2 cellular contexts compared by ENCODE assay signal in genomic region chr22:41501209-41501608, GRCh38.
TF ChIP-seq lines count a peak whose summit lies in the region.

No MANE protein-coding gene starts in this region.

TF ChIP-seq in HCT116, 20 proteins besides CTCF, POLR2A, EP300 and RAD21:
- no peak for TF ChIP-seq CBX3 (IDR thresholded peaks at IDR 0.05; ENCODE audit: low read depth)
- no peak for TF ChIP-seq ATF3 (IDR thresholded peaks at IDR 0.05)
- TF ChIP-seq SP1 (IDR thresholded peaks at IDR 0.05; ENCODE audit: low read depth): no peak
- TF ChIP-seq MAX (IDR thresholded peaks at IDR 0.05): no peak
- TF ChIP-seq TCF7L2 (IDR thresholded peaks at IDR 0.05; ENCODE audit: borderline replicate concordance, extremely low read depth, insufficient read depth, insufficient read length): no peak
- TF ChIP-seq EGR1 (IDR thresholded peaks at IDR 0.05; ENCODE audit: low read depth): no peak
- TF ChIP-seq POLR2AphosphoS5 (IDR thresholded peaks at IDR 0.05; ENCODE audit: low read depth, low read length): no peak
- no peak for TF ChIP-seq SRF (IDR thresholded peaks at IDR 0.05; ENCODE audit: low read depth)
- no peak for TF ChIP-seq YY1 (IDR thresholded peaks at IDR 0.05; ENCODE audit: extremely low read depth, insufficient replicate concordance, low read depth, low read length)
- TF ChIP-seq JUND (IDR thresholded peaks at IDR 0.05): no peak
- TF ChIP-seq ZFX (IDR thresholded peaks at IDR 0.05): no peak
- TF ChIP-seq ELF1 (IDR thresholded peaks at IDR 0.05; ENCODE audit: borderline replicate concordance, low read depth): no peak
- TF ChIP-seq, protein P1, sequence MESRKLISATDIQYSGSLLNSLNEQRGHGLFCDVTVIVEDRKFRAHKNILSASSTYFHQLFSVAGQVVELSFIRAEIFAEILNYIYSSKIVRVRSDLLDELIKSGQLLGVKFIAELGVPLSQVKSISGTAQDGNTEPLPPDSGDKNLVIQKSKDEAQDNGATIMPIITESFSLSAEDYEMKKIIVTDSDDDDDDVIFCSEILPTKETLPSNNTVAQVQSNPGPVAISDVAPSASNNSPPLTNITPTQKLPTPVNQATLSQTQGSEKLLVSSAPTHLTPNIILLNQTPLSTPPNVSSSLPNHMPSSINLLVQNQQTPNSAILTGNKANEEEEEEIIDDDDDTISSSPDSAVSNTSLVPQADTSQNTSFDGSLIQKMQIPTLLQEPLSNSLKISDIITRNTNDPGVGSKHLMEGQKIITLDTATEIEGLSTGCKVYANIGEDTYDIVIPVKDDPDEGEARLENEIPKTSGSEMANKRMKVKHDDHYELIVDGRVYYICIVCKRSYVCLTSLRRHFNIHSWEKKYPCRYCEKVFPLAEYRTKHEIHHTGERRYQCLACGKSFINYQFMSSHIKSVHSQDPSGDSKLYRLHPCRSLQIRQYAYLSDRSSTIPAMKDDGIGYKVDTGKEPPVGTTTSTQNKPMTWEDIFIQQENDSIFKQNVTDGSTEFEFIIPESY (IDR thresholded peaks at IDR 0.05; ENCODE audit: extremely low read depth, insufficient replicate concordance, low read length): no peak
- TF ChIP-seq, protein P2, sequence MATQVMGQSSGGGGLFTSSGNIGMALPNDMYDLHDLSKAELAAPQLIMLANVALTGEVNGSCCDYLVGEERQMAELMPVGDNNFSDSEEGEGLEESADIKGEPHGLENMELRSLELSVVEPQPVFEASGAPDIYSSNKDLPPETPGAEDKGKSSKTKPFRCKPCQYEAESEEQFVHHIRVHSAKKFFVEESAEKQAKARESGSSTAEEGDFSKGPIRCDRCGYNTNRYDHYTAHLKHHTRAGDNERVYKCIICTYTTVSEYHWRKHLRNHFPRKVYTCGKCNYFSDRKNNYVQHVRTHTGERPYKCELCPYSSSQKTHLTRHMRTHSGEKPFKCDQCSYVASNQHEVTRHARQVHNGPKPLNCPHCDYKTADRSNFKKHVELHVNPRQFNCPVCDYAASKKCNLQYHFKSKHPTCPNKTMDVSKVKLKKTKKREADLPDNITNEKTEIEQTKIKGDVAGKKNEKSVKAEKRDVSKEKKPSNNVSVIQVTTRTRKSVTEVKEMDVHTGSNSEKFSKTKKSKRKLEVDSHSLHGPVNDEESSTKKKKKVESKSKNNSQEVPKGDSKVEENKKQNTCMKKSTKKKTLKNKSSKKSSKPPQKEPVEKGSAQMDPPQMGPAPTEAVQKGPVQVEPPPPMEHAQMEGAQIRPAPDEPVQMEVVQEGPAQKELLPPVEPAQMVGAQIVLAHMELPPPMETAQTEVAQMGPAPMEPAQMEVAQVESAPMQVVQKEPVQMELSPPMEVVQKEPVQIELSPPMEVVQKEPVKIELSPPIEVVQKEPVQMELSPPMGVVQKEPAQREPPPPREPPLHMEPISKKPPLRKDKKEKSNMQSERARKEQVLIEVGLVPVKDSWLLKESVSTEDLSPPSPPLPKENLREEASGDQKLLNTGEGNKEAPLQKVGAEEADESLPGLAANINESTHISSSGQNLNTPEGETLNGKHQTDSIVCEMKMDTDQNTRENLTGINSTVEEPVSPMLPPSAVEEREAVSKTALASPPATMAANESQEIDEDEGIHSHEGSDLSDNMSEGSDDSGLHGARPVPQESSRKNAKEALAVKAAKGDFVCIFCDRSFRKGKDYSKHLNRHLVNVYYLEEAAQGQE (IDR thresholded peaks at IDR 0.05; ENCODE audit: low read depth): no peak
- no peak for TF ChIP-seq EZH2 (IDR thresholded peaks at IDR 0.05)

TF ChIP-seq in liver, 16 proteins besides CTCF, POLR2A, EP300 and RAD21:
- TF ChIP-seq NR2F2 (IDR thresholded peaks at IDR 0.05) (no peak), MAX (IDR thresholded peaks at IDR 0.05) (no peak), EGR1 (IDR thresholded peaks at IDR 0.05; ENCODE audit: low read depth in 2 of 2) (no peak), TAF1 (conservative IDR thresholded peaks at IDR 0.05) (no peak), HNF4A (conservative IDR thresholded peaks at IDR 0.05) (no peak), ATF3 (IDR thresholded peaks at IDR 0.05) (no peak), JUND (IDR thresholded peaks at IDR 0.05) (no peak), RXRA (IDR thresholded peaks at IDR 0.05) (no peak), GABPA (IDR thresholded peaks at IDR 0.05 in 1 of 2, conservative IDR thresholded peaks at IDR 0.05 in 1 of 2) (no peak)
- TF ChIP-seq, protein P1 (IDR thresholded peaks at IDR 0.05): no peak
- TF ChIP-seq, protein P2 (IDR thresholded peaks at IDR 0.05): no peak
